9 cellular contexts compared by ENCODE assay signal in genomic region chr2:84897773-84898172, GRCh38. TPM values are rescaled to one million over a fixed set of nuclear protein-coding genes. Genes with fewer than 3 reads are reported as not detected.
DNase-seq lines count a peak whose midpoint lies in the region; ATAC-seq and TF ChIP-seq lines count a peak whose summit lies in the region.
"Had no signal": no experiment of that assay in that cellular context is flagged by ENCODE, and none has a peak within 500 bp of the region (broad histone marks: within the 10 kb centered on the region; RNA-seq: fewer than 3 reads in every experiment).

No MANE protein-coding gene starts in this region.

- ATAC-seq in activated T-cell treated with anti-CD3 and anti-CD28 coated beads, Interleukin-2, amount 50 U/mL, for 72 hours (replicated peaks in 1 of 2): peak; percentile 43 to 50
- ATAC-seq in memory B cell (ENCODE audit: low read depth) (no peak), GM21526 (IDR thresholded peaks at IDR 0.05; ENCODE audit: low FRiP score, unreplicated experiment) (no peak), HG03039 (IDR thresholded peaks at IDR 0.05; ENCODE audit: unreplicated experiment) (no peak)

- CTCF ChIA-PET in A673 (lab: Charles Lee): no interaction called here

- TF ChIP-seq CTCF in A673 (conservative IDR thresholded peaks at IDR 0.05; ENCODE audit: low read depth, low read length) (no peak), HFFc6 (IDR thresholded peaks at IDR 0.05) (no peak)

- H3K27me3 Mint-ChIP-seq in HFFc6 (ENCODE audit: insufficient read depth): no peaks in the 10 kb centered on the region
- no peaks in the 10 kb centered on the region for H3K27me3 Mint-ChIP-seq in activated T-cell treated with anti-CD3 and anti-CD28 coated beads, Interleukin-2, amount 50 U/mL, for 72 hours (ENCODE audit: low read depth)
- H3K27me3 Mint-ChIP-seq in memory B cell: no peaks in the 10 kb centered on the region

- H3K4me1 ChIP-seq in A673 (ENCODE audit: insufficient read depth, low read length, poor library complexity, severe bottlenecking): peaks cover 29% of the 10 kb centered on the region

- H3K27ac Mint-ChIP-seq in HFFc6 (peak overlapping the region; percentile 96), memory B cell (peak overlapping the region; percentile 93)
- peak overlapping the region; percentile 98 for H3K27ac Mint-ChIP-seq in activated T-cell treated with anti-CD3 and anti-CD28 coated beads, Interleukin-2, amount 50 U/mL, for 72 hours

- H3K36me3 ChIP-seq in A673 (ENCODE audit: insufficient read depth, low read length, poor library complexity, severe bottlenecking): no peaks in the 10 kb centered on the region
- H3K36me3 ChIP-seq: gastrocnemius medialis had no signal

- H3K27ac ChIP-seq in A673 (ENCODE audit: low read depth, low read length, poor library complexity, severe bottlenecking): peak overlapping the region; percentile 52

- no peaks in the 10 kb centered on the region for H3K27me3 ChIP-seq in A673 (replicated peaks; ENCODE audit: insufficient read depth, low read depth, low read length, poor library complexity)
- H3K27me3 ChIP-seq: gastrocnemius medialis had no signal

- H3K36me3 Mint-ChIP-seq in HFFc6 (ENCODE audit: low read depth) (peaks cover 17% of the 10 kb centered on the region), memory B cell (no peaks in the 10 kb centered on the region)
- peaks cover 0 to 4% of the 10 kb centered on the region in 2 donors for H3K36me3 Mint-ChIP-seq in activated T-cell treated with anti-CD3 and anti-CD28 coated beads, Interleukin-2, amount 50 U/mL, for 72 hours (ENCODE audit: insufficient read depth in 2 of 2)

- peak overlapping the region; percentile 74 for H3K4me3 Mint-ChIP-seq in HFFc6
- peak overlapping the region; percentile 78 to 93 for H3K4me3 Mint-ChIP-seq in activated T-cell treated with anti-CD3 and anti-CD28 coated beads, Interleukin-2, amount 50 U/mL, for 72 hours
- no peak overlapping the region for H3K4me3 Mint-ChIP-seq in memory B cell

- intact Hi-C loops in A673 (cut with micrococcal nuclease; ENCODE audit: unreplicated experiment): no loop called here

- BruUV-seq in A673 (replicated peaks; lab: Mats Ljungman, UMichigan): no TSS peak

- H3K9me3 Mint-ChIP-seq in HFFc6 (peaks cover 7% of the 10 kb centered on the region; the same call in 1 of the 2 replicates), memory B cell (no peaks in the 10 kb centered on the region)
- peaks cover 3% of the 10 kb centered on the region in 2 donors for H3K9me3 Mint-ChIP-seq in activated T-cell treated with anti-CD3 and anti-CD28 coated beads, Interleukin-2, amount 50 U/mL, for 72 hours

- H3K4me1 Mint-ChIP-seq in HFFc6 (ENCODE audit: low read depth): peaks cover 81% of the 10 kb centered on the region
- peaks cover 88% of the 10 kb centered on the region for H3K4me1 Mint-ChIP-seq in activated T-cell treated with anti-CD3 and anti-CD28 coated beads, Interleukin-2, amount 50 U/mL, for 72 hours (ENCODE audit: low read depth)
- H3K4me1 Mint-ChIP-seq in memory B cell: peaks cover 36% of the 10 kb centered on the region

- no peak overlapping the region for H3K4me3 ChIP-seq in A673 (ENCODE audit: low read depth, low read length, poor library complexity, severe bottlenecking)
- H3K4me3 ChIP-seq: gastrocnemius medialis had no signal

- DNase-seq in A673 (ENCODE audit: low spot score) (no peak), HFFc6 (no peak), memory B cell (ENCODE audit: low spot score in 2 of 2) (no peak), activated gamma-delta T cell treated with Interleukin-2 at 50 U/mL for 16 hours (no peak), NOMO-1 (lab: John Stamatoyannopoulos, UW; ENCODE audit: unreplicated experiment in 2 of 2) (no peak)
- DNase-seq in activated T-cell treated with anti-CD3 and anti-CD28 coated beads, Interleukin-2, amount 50 U/mL, for 72 hours: no peak

- H3K9me3 ChIP-seq in A673 (ENCODE audit: low read depth, low read length, poor library complexity, severe bottlenecking): no peaks in the 10 kb centered on the region
- H3K9me3 ChIP-seq: gastrocnemius medialis had no signal

- POLR2A ChIA-PET in A673 (lab: Charles Lee; ENCODE audit: low non-redundant PET): interaction anchor here (0.6 kb wide), 1 partner anchor 8 kb away, joined by 3 read pairs; no protein-coding TSS in a partner anchor

RNA-seq across cellular contexts. Expression of gene TMSB10, which starts 7.7 kb away (rescaled TPM):
- 2,146 and 2,488 TPM in 2 replicates for total RNA-seq in A673 (2021)
- 1,000 to 10,000 TPM; 3,909 to 6,151 (median 5,325) TPM for total RNA-seq in HFFc6 (2021; fragmentation: NEBNext Ultra II Directional; extraction: Animal tissue kit (Norgen Biotek cat#: 25700))
- 1,000 to 10,000 TPM in 1 of 2 donors, 100 to 1,000 TPM in 1; 884 to 1,078 TPM for total RNA-seq in activated T-cell treated with anti-CD3 and anti-CD28 coated beads, Interleukin-2, amount 50 U/mL, for 72 hours

RNA-seq across cellular contexts. Expression of gene TRABD2A, which starts 16.9 kb away (rescaled TPM):
- total RNA-seq in A673 (2021): 0.46 and 0.67 TPM in 2 replicates
- 10 to 100 TPM; 13.5 to 46.2 (median 41.9) TPM for total RNA-seq in HFFc6 (2021; fragmentation: NEBNext Ultra II Directional; extraction: Animal tissue kit (Norgen Biotek cat#: 25700))
- total RNA-seq in activated T-cell treated with anti-CD3 and anti-CD28 coated beads, Interleukin-2, amount 50 U/mL, for 72 hours: 10 to 100 TPM; 35.1 to 39.4 TPM

Comparison
In these comparisons a context has a peak if more than half of its experiments do, and no peak if none do; other contexts are left out.
1. ATAC-seq: peak in activated T-cell treated with anti-CD3 and anti-CD28 coated beads, Interleukin-2, amount 50 U/mL, for 72 hours (2 of 2); none in memory B cell (single experiment), GM21526 (single experiment) and HG03039 (single experiment).
2. Peak in every context shown above with its lines, with median percentiles within 50 percentile points of each other: H3K27ac Mint-ChIP-seq.